ENCODE assay signal across 25 cellular contexts in the genomic region with DNA sequence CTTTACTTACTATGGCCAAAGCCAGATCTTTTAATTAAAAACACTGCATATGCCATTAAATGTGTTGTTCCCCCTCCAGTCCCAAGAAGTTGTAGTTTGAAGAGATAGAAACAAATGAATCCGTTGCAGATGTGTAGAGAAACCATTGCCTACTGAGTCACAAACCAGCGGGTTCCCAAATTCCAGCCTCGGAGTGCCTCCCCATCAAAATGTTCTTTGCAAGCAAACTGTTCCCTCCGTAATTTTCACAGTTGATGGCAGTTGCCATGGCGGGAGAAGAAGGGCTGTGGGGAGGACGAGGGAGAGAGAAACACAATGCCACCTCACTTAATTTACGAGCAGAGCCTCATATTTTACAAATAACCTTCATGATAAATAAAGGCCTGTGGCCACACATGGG.
"Had no signal": no experiment of that assay in that cellular context is flagged by ENCODE, and none has a peak within 500 bp of the region (broad histone marks: within the 10 kb centered on the region; RNA-seq: fewer than 3 reads in every experiment).

No MANE protein-coding gene starts in this region.

- ATAC-seq: activated CD8-positive, alpha-beta memory T cell treated with anti-CD3 and anti-CD28 coated beads, Interleukin-2, amount 10 ng/mL, durations not matched to agents 7 days and 5 days; activated CD8-positive, alpha-beta T cell treated with anti-CD3 and anti-CD28 coated beads for 36 hours; activated naive CD8-positive, alpha-beta T cell treated with anti-CD3 and anti-CD28 coated beads, Interleukin-2, amount 50 U/mL, for 24 hours; body of pancreas; left colon; naive thymus-derived CD8-positive, alpha-beta T cell; pancreas; psoas muscle had no signal

- H3K27ac Mint-ChIP-seq: activated CD4-positive, alpha-beta T cell treated with anti-CD3 and anti-CD28 coated beads, Interleukin-2, amount 10 ng/mL, durations not matched to agents 7 days and 5 days; activated CD8-positive, alpha-beta memory T cell treated with anti-CD3 and anti-CD28 coated beads, Interleukin-2, amount 10 ng/mL, durations not matched to agents 7 days and 5 days; activated CD8-positive, alpha-beta T cell treated with anti-CD3 and anti-CD28 coated beads for 36 hours; activated naive CD8-positive, alpha-beta T cell treated with anti-CD3 and anti-CD28 coated beads, Interleukin-2, amount 50 U/mL, for 24 hours; dendritic cell treated with granulocyte-macrophage colony-stimulating factor and Interleukin-4, amounts not matched to agents 40 ng/mL and 50 ng/mL, for 4 days; mesothelial cell of epicardium; naive thymus-derived CD8-positive, alpha-beta T cell; stimulated activated naive CD8-positive, alpha-beta T cell treated with anti-CD3 and anti-CD28 coated beads, Interleukin-15, Interleukin-2, amounts not matched to agents 100 ng/mL and 50 ng/mL, for 24 hours had no signal

- H3K27me3 ChIP-seq: body of pancreas, pancreas, right atrium auricular region, tibial artery had no signal

- H3K36me3 ChIP-seq: pancreas, right atrium auricular region, tibial artery, WERI-Rb-1 had no signal

- DNase-seq: activated CD4-positive, alpha-beta T cell treated with anti-CD3 and anti-CD28 coated beads, Interleukin-2, amount 10 ng/mL, durations not matched to agents 7 days and 5 days; activated CD4-positive, CD25-positive, alpha-beta regulatory T cell treated with anti-CD3 and anti-CD28 coated beads, Interleukin-2, amount 50 U/mL, for 72 hours; activated CD8-positive, alpha-beta memory T cell treated with anti-CD3 and anti-CD28 coated beads, Interleukin-2, amount 10 ng/mL, durations not matched to agents 7 days and 5 days; activated CD8-positive, alpha-beta T cell treated with anti-CD3 and anti-CD28 coated beads for 36 hours; activated gamma-delta T cell; activated naive CD4-positive, alpha-beta T cell treated with anti-CD3 and anti-CD28 coated beads, Interleukin-2, amount 50 U/mL, for 16 hours; activated naive CD8-positive, alpha-beta T cell treated with anti-CD3 and anti-CD28 coated beads, Interleukin-2, amount 50 U/mL, for 24 hours; activated T-cell treated with anti-CD3 and anti-CD28 coated beads for 4 hours; body of pancreas; caudate nucleus; effector CD4-positive, alpha-beta T cell; left colon; naive thymus-derived CD8-positive, alpha-beta T cell; pancreas; psoas muscle; stimulated activated CD4-positive, alpha-beta T cell treated with anti-CD3 and anti-CD28 coated beads, Interleukin-1b, Interleukin-23, amount 100 ng/mL, for 48 hours; substantia nigra; T-helper 1 cell; tibial artery; WERI-Rb-1 had no signal

- H3K27me3 Mint-ChIP-seq: activated CD4-positive, alpha-beta T cell treated with anti-CD3 and anti-CD28 coated beads, Interleukin-2, amount 10 ng/mL, durations not matched to agents 7 days and 5 days; activated CD8-positive, alpha-beta memory T cell treated with anti-CD3 and anti-CD28 coated beads, Interleukin-2, amount 10 ng/mL, durations not matched to agents 7 days and 5 days; activated naive CD8-positive, alpha-beta T cell treated with anti-CD3 and anti-CD28 coated beads, Interleukin-2, amount 50 U/mL, for 24 hours; dendritic cell treated with granulocyte-macrophage colony-stimulating factor and Interleukin-4, amounts not matched to agents 40 ng/mL and 50 ng/mL, for 4 days; stimulated activated naive CD8-positive, alpha-beta T cell treated with anti-CD3 and anti-CD28 coated beads, Interleukin-15, Interleukin-2, amounts not matched to agents 100 ng/mL and 50 ng/mL, for 24 hours had no signal

- H3K4me3 Mint-ChIP-seq: activated CD4-positive, alpha-beta T cell treated with anti-CD3 and anti-CD28 coated beads, Interleukin-2, amount 10 ng/mL, durations not matched to agents 7 days and 5 days; activated CD8-positive, alpha-beta memory T cell treated with anti-CD3 and anti-CD28 coated beads, Interleukin-2, amount 10 ng/mL, durations not matched to agents 7 days and 5 days; activated CD8-positive, alpha-beta T cell treated with anti-CD3 and anti-CD28 coated beads for 36 hours; activated naive CD8-positive, alpha-beta T cell treated with anti-CD3 and anti-CD28 coated beads, Interleukin-2, amount 50 U/mL, for 24 hours; dendritic cell treated with granulocyte-macrophage colony-stimulating factor and Interleukin-4, amounts not matched to agents 40 ng/mL and 50 ng/mL, for 4 days; mesothelial cell of epicardium; naive thymus-derived CD8-positive, alpha-beta T cell; stimulated activated naive CD8-positive, alpha-beta T cell treated with anti-CD3 and anti-CD28 coated beads, Interleukin-15, Interleukin-2, amounts not matched to agents 100 ng/mL and 50 ng/mL, for 24 hours had no signal

- H3K4me3 ChIP-seq: body of pancreas, lung, pancreas, psoas muscle, right atrium auricular region, tibial artery had no signal

- H3K9me3 ChIP-seq: body of pancreas, pancreas, psoas muscle, right atrium auricular region, tibial artery had no signal

- H3K9me3 Mint-ChIP-seq: activated CD4-positive, alpha-beta T cell treated with anti-CD3 and anti-CD28 coated beads, Interleukin-2, amount 10 ng/mL, durations not matched to agents 7 days and 5 days; activated CD8-positive, alpha-beta T cell treated with anti-CD3 and anti-CD28 coated beads for 36 hours; activated naive CD8-positive, alpha-beta T cell treated with anti-CD3 and anti-CD28 coated beads, Interleukin-2, amount 50 U/mL, for 24 hours; dendritic cell treated with granulocyte-macrophage colony-stimulating factor and Interleukin-4, amounts not matched to agents 40 ng/mL and 50 ng/mL, for 4 days; mesothelial cell of epicardium; naive thymus-derived CD8-positive, alpha-beta T cell; stimulated activated naive CD8-positive, alpha-beta T cell treated with anti-CD3 and anti-CD28 coated beads, Interleukin-15, Interleukin-2, amounts not matched to agents 100 ng/mL and 50 ng/mL, for 24 hours had no signal

- H3K36me3 Mint-ChIP-seq: activated CD8-positive, alpha-beta memory T cell treated with anti-CD3 and anti-CD28 coated beads, Interleukin-2, amount 10 ng/mL, durations not matched to agents 7 days and 5 days; mesothelial cell of epicardium; naive thymus-derived CD8-positive, alpha-beta T cell had no signal

- H3K27ac ChIP-seq: body of pancreas, pancreas, psoas muscle, tibial artery, WERI-Rb-1 had no signal

- H3K4me1 Mint-ChIP-seq: activated CD4-positive, alpha-beta T cell treated with anti-CD3 and anti-CD28 coated beads, Interleukin-2, amount 10 ng/mL, durations not matched to agents 7 days and 5 days; activated CD8-positive, alpha-beta memory T cell treated with anti-CD3 and anti-CD28 coated beads, Interleukin-2, amount 10 ng/mL, durations not matched to agents 7 days and 5 days; activated naive CD8-positive, alpha-beta T cell treated with anti-CD3 and anti-CD28 coated beads, Interleukin-2, amount 50 U/mL, for 24 hours; naive thymus-derived CD8-positive, alpha-beta T cell had no signal

- H3K4me1 ChIP-seq: psoas muscle had no signal
